ENCODE assay signal across 8 cellular contexts in genomic region chr1:43969746-43970466, GRCh38. TPM values are rescaled to one million over a fixed set of nuclear protein-coding genes. Genes with fewer than 3 reads are reported as not detected.
DNase-seq lines count a peak whose midpoint lies in the region; ATAC-seq and TF ChIP-seq lines count a peak whose summit lies in the region.

A gene with protein sequence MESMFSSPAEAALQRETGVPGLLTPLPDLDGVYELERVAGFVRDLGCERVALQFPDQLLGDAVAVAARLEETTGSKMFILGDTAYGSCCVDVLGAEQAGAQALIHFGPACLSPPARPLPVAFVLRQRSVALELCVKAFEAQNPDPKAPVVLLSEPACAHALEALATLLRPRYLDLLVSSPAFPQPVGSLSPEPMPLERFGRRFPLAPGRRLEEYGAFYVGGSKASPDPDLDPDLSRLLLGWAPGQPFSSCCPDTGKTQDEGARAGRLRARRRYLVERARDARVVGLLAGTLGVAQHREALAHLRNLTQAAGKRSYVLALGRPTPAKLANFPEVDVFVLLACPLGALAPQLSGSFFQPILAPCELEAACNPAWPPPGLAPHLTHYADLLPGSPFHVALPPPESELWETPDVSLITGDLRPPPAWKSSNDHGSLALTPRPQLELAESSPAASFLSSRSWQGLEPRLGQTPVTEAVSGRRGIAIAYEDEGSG (plus strand): TSS chr1:43970010. CDS start chr1:43970176, 166 bp downstream.

- peak within 1 kb of the TSS; percentile 70 for H3K4me3 ChIP-seq in BJ (ENCODE audit: low read depth, low read length)

- CTCF ChIA-PET in BJ (lab: Yijun Ruan, JAX) = interaction anchor here (0.6 to 2.4 kb wide), 6 partner anchors 9 to 207 kb away, joined by 3 to 9 read pairs (median 3); partner anchors contain the start of gene B4GALT2
- CTCF ChIA-PET in activated CD4-positive, alpha-beta T cell treated with anti-CD3 and anti-CD28 coated beads, Interleukin-2, amount 10 ng/mL, durations not matched to agents 7 days and 5 days (lab: Charles Lee) = interaction anchor here (0.8 to 2.5 kb wide), 6 partner anchors 11 to 36 kb away, joined by 3 to 11 read pairs (median 5); no protein-coding TSS in a partner anchor

- peaks cover 5% of the 10 kb centered on the region for H3K36me3 ChIP-seq in BJ (ENCODE audit: control insufficient read depth, insufficient read depth, low read length)

- H3K4me3 Mint-ChIP-seq in activated CD4-positive, alpha-beta T cell treated with anti-CD3 and anti-CD28 coated beads, Interleukin-2, amount 10 ng/mL, durations not matched to agents 7 days and 5 days = peak within 1 kb of the TSS; percentile 93

- ATAC-seq in HG03460 (IDR thresholded peaks at IDR 0.05; ENCODE audit: unreplicated experiment) (peak; percentile 68), left lobe of liver (peak; percentile 87)

- TF ChIP-seq CTCF in BJ (IDR thresholded peaks at IDR 0.05; ENCODE audit: insufficient read depth, low read depth, low read length) = peak; percentile 10; the same call in 1 of the 2 replicates

- POLR2A ChIA-PET in BJ (lab: Charles Lee) = interaction anchor here (0.5 kb wide), 1 partner anchor 318 kb away, joined by 3 read pairs; no protein-coding TSS in a partner anchor
- POLR2A ChIA-PET in activated CD4-positive, alpha-beta T cell treated with anti-CD3 and anti-CD28 coated beads, Interleukin-2, amount 10 ng/mL, durations not matched to agents 7 days and 5 days (lab: Charles Lee) = no interaction called here

- H3K27me3 Mint-ChIP-seq in activated CD4-positive, alpha-beta T cell treated with anti-CD3 and anti-CD28 coated beads, Interleukin-2, amount 10 ng/mL, durations not matched to agents 7 days and 5 days = no peaks in the 10 kb centered on the region

- H3K36me3 Mint-ChIP-seq in activated CD4-positive, alpha-beta T cell treated with anti-CD3 and anti-CD28 coated beads, Interleukin-2, amount 10 ng/mL, durations not matched to agents 7 days and 5 days (ENCODE audit: low read depth) = peaks cover 20% of the 10 kb centered on the region

- no peaks in the 10 kb centered on the region for H3K27me3 ChIP-seq in BJ (ENCODE audit: control insufficient read depth, insufficient read depth, low read length)

- peak within 1 kb of the TSS; percentile 92 for H3K27ac Mint-ChIP-seq in activated CD4-positive, alpha-beta T cell treated with anti-CD3 and anti-CD28 coated beads, Interleukin-2, amount 10 ng/mL, durations not matched to agents 7 days and 5 days

- DNase-seq in BJ (ENCODE audit: low read depth) (peak; percentile 89), GM19240 (ENCODE audit: insufficient read length, low spot score) (peak; percentile 100), NCI-H69 (lab: John Stamatoyannopoulos, UW) (peak; percentile 96), dedifferentiated amniotic fluid mesenchymal stem cell (ENCODE audit: extremely low spot score) (peak; percentile 97), left lobe of liver (ENCODE audit: low spot score) (peak; percentile 96)
- DNase-seq in activated CD4-positive, alpha-beta T cell treated with anti-CD3 and anti-CD28 coated beads, Interleukin-2, amount 10 ng/mL, durations not matched to agents 7 days and 5 days = peak; percentile 98
- DNase-seq in stimulated activated CD4-positive, alpha-beta T cell treated with anti-CD3 and anti-CD28 coated beads, Interleukin-2, amount 100 ng/mL, for 4 hours (ENCODE audit: low read depth) = peak; percentile 96

- peaks cover 34% of the 10 kb centered on the region for H3K4me1 Mint-ChIP-seq in activated CD4-positive, alpha-beta T cell treated with anti-CD3 and anti-CD28 coated beads, Interleukin-2, amount 10 ng/mL, durations not matched to agents 7 days and 5 days

- H3K9me3 Mint-ChIP-seq in activated CD4-positive, alpha-beta T cell treated with anti-CD3 and anti-CD28 coated beads, Interleukin-2, amount 10 ng/mL, durations not matched to agents 7 days and 5 days = no peaks in the 10 kb centered on the region

RNA-seq across cellular contexts. Expression of the gene that starts here (rescaled TPM):
- polyA plus RNA-seq in BJ (2011; rRNA removed) = 20.9 and 35.3 TPM in 2 replicates
- 23.8 and 42.8 TPM in 2 replicates for polyA minus RNA-seq in BJ (2011; rRNA and poly(A)+ RNA removed)
- total RNA-seq in activated CD4-positive, alpha-beta T cell treated with anti-CD3 and anti-CD28 coated beads, Interleukin-2, amount 10 ng/mL, durations not matched to agents 7 days and 5 days = 10 to 100 TPM; 28.0 to 30.0 TPM
- total RNA-seq in left lobe of liver = 9.5 TPM

Comparison
In these comparisons a context has a peak if more than half of its experiments do, and no peak if none do; other contexts are left out.
1. Peak in every context shown above with its lines: DNase-seq, ATAC-seq and H3K4me3 ChIP-seq.